Comparison of ENCODE assay signal across 9 cellular contexts in genomic region chr12:62793256-62794217, GRCh38.
DNase-seq lines count a peak whose midpoint lies in the region; ATAC-seq and TF ChIP-seq lines count a peak whose summit lies in the region.
"Had no signal": no experiment of that assay in that cellular context is flagged by ENCODE, and none has a peak within 500 bp of the region (broad histone marks: within the 10 kb centered on the region; RNA-seq: fewer than 3 reads in every experiment).

No MANE protein-coding gene starts in this region.

- 78% methylated on average over 25 of the region's 25 CpGs for WGBS in tibial nerve, 2 donors

- no peaks in the 10 kb centered on the region for H4K20me1 ChIP-seq in MM.1S (ENCODE audit: insufficient read depth, low read length)

- H3K4me1 ChIP-seq in MM.1S (ENCODE audit: low read length) (peaks cover under 1% of the 10 kb centered on the region), tibial nerve (peaks cover 0 to 21% (median 0%) of the 10 kb centered on the region in 4 donors)

- H3K4me1 Mint-ChIP-seq in osteocyte (ENCODE audit: unreplicated experiment): peaks cover 25% of the 10 kb centered on the region
- H3K4me1 Mint-ChIP-seq: activated naive CD4-positive, alpha-beta T cell treated with anti-CD3 and anti-CD28 coated beads, Interleukin-2, amount 50 U/mL, for 24 hours had no signal

- no peaks in the 10 kb centered on the region for H3K27me3 Mint-ChIP-seq in osteocyte (ENCODE audit: unreplicated experiment)
- H3K27me3 Mint-ChIP-seq: activated naive CD4-positive, alpha-beta T cell treated with anti-CD3 and anti-CD28 coated beads, Interleukin-2, amount 50 U/mL, for 24 hours had no signal

- 0 out of 2 replicates have a peak overlapping the region, but pooled peaks have one; percentile 33 for H2AFZ ChIP-seq in MM.1S (ENCODE audit: low read length)

- TF ChIP-seq CTCF in MM.1S (IDR thresholded peaks at IDR 0.05; ENCODE audit: low read length) (peak; percentile 88), osteocyte (IDR thresholded peaks at IDR 0.05) (peak; percentile 96), tibial nerve (IDR thresholded peaks at IDR 0.05) (peak; percentile 88 to 97 (median 93))

- H3K27me3 ChIP-seq in MM.1S (replicated peaks; ENCODE audit: insufficient read depth, low read length) (no peaks in the 10 kb centered on the region), tibial nerve (no peaks in the 10 kb centered on the region)

- no peak overlapping the region for H3K9ac ChIP-seq in MM.1S (ENCODE audit: low read length)

- TF ChIP-seq EP300 in tibial nerve (IDR thresholded peaks at IDR 0.05): peak; percentile 34 to 73

- TF ChIP-seq POLR2A in tibial nerve (IDR thresholded peaks at IDR 0.05): no peak

- peak; percentile 66 for ATAC-seq in GM21390 (IDR thresholded peaks at IDR 0.05; ENCODE audit: unreplicated experiment)

- DNase-seq in COLO829 (ENCODE audit: low spot score) (peak; percentile 63), MM.1S (peak; percentile 59), SHP77 treated with DMSO at 0.1 percent for 48 hours (lab: John Stamatoyannopoulos, UW) (peak; percentile 57), germinal center (ENCODE audit: low spot score) (peak; percentile 65), osteocyte (ENCODE audit: extremely low spot score, unreplicated experiment) (peak; percentile 93), tibial nerve (ENCODE audit: low spot score in 2 of 2) (peak; percentile 93 to 99)
- DNase-seq in activated naive CD4-positive, alpha-beta T cell (lab: John Stamatoyannopoulos, UW): peak; percentile 47 to 66 (median 57)

- peak overlapping the region; percentile 29 for H3K27ac Mint-ChIP-seq in osteocyte (ENCODE audit: unreplicated experiment)

- no peaks in the 10 kb centered on the region for H3K9me3 ChIP-seq in MM.1S (replicated peaks; ENCODE audit: insufficient read depth, low read length)
- no peaks in the 10 kb centered on the region for H3K9me3 ChIP-seq in tibial nerve

- no peaks in the 10 kb centered on the region for H3K9me2 ChIP-seq in MM.1S (replicated peaks; ENCODE audit: insufficient read depth, low read length)

- H3K9me3 Mint-ChIP-seq in osteocyte (ENCODE audit: unreplicated experiment): no peaks in the 10 kb centered on the region
- H3K9me3 Mint-ChIP-seq: activated naive CD4-positive, alpha-beta T cell treated with anti-CD3 and anti-CD28 coated beads, Interleukin-2, amount 50 U/mL, for 24 hours had no signal

- H3F3A ChIP-seq in MM.1S (ENCODE audit: insufficient read depth, low read length): no peaks in the 10 kb centered on the region

- H3K4me3 Mint-ChIP-seq in osteocyte (ENCODE audit: unreplicated experiment): no peak overlapping the region
- H3K4me3 Mint-ChIP-seq: activated naive CD4-positive, alpha-beta T cell treated with anti-CD3 and anti-CD28 coated beads, Interleukin-2, amount 50 U/mL, for 24 hours had no signal

- peaks cover 33% of the 10 kb centered on the region for H3K36me3 Mint-ChIP-seq in osteocyte (ENCODE audit: unreplicated experiment)
- H3K36me3 Mint-ChIP-seq: activated naive CD4-positive, alpha-beta T cell treated with anti-CD3 and anti-CD28 coated beads, Interleukin-2, amount 50 U/mL, for 24 hours had no signal

- H3K79me2 ChIP-seq in MM.1S (ENCODE audit: low read length): no peaks in the 10 kb centered on the region

- no peaks in the 10 kb centered on the region for H3K36me3 ChIP-seq in MM.1S (replicated peaks; ENCODE audit: insufficient read depth, low read length)
- H3K36me3 ChIP-seq in tibial nerve: no peaks in the 10 kb centered on the region

- H3K27ac ChIP-seq in MM.1S (ENCODE audit: low read length): no peak overlapping the region
- H3K27ac ChIP-seq in tibial nerve: peak overlapping the region in 2 of 4 donors; percentile 39 to 62

- H3K4me3 ChIP-seq in MM.1S (ENCODE audit: low read length) (no peak overlapping the region), tibial nerve (no peak overlapping the region)

- H3K4me2 ChIP-seq in MM.1S (ENCODE audit: low read depth, low read length): peak overlapping the region; percentile 36; the same call in 1 of the 2 replicates
